ENCODE assay signal across 8 cellular contexts in genomic region chr17:1997587-1998425, GRCh38. TPM values are rescaled to one million over a fixed set of nuclear protein-coding genes. Genes with fewer than 3 reads are reported as not detected.
DNase-seq lines count a peak whose midpoint lies in the region; ATAC-seq and TF ChIP-seq lines count a peak whose summit lies in the region.

No MANE protein-coding gene starts in this region.

- intact Hi-C loops in mucosa of descending colon (cut with DNase I, micrococcal nuclease) = no loop called here

- WGBS in ectodermal cell, 2 experiments = 3 to 4% methylated on average over 65 of the region's 65 CpGs

- no peak for DNase-seq in stimulated activated naive CD8-positive, alpha-beta T cell treated with anti-CD3 and anti-CD28 coated beads, Interleukin-15, amount 100 ng/mL, for 72 hours
- DNase-seq in stimulated activated naive CD8-positive, alpha-beta T cell treated with anti-CD3 and anti-CD28 coated beads, Interleukin-15, Interleukin-2, amounts not matched to agents 100 U/mL and 50 U/mL, for 24 hours = no peak
- peak; percentile 74 to 89 (median 86) for DNase-seq in mucosa of descending colon
- DNase-seq in NCI-H2081 (lab: John Stamatoyannopoulos, UW) = no peak
- no peak for DNase-seq in SKM-1 (lab: John Stamatoyannopoulos, UW; ENCODE audit: unreplicated experiment)

- H3K4me1 ChIP-seq in ectodermal cell (ENCODE audit: control insufficient read depth, insufficient read depth, low read length) (peaks cover 37% of the 10 kb centered on the region), mucosa of descending colon (ENCODE audit: low read depth) (peaks cover 23% of the 10 kb centered on the region)

- no peak overlapping the region for H3K27ac ChIP-seq in ectodermal cell (ENCODE audit: insufficient read depth, low read depth, low read length, poor library complexity, severe bottlenecking)

- ATAC-seq in stimulated activated naive CD8-positive, alpha-beta T cell treated with anti-CD3 and anti-CD28 coated beads, Interleukin-15, amount 100 ng/mL, for 72 hours = peak; percentile 54
- no peak for ATAC-seq in stimulated activated naive CD8-positive, alpha-beta T cell treated with anti-CD3 and anti-CD28 coated beads, Interleukin-15, Interleukin-2, amounts not matched to agents 100 U/mL and 50 U/mL, for 24 hours
- ATAC-seq in mucosa of descending colon (peak; percentile 83), HG03108 (IDR thresholded peaks at IDR 0.05; ENCODE audit: unreplicated experiment) (no peak), GM21529 (IDR thresholded peaks at IDR 0.05; ENCODE audit: unreplicated experiment) (no peak)

- no peak overlapping the region for H3K27ac Mint-ChIP-seq in stimulated activated naive CD8-positive, alpha-beta T cell treated with anti-CD3 and anti-CD28 coated beads, Interleukin-15, amount 100 ng/mL, for 72 hours

- H3K9me3 Mint-ChIP-seq in stimulated activated naive CD8-positive, alpha-beta T cell treated with anti-CD3 and anti-CD28 coated beads, Interleukin-15, amount 100 ng/mL, for 72 hours = no peaks in the 10 kb centered on the region

- peaks cover 44% of the 10 kb centered on the region for H3K27me3 Mint-ChIP-seq in stimulated activated naive CD8-positive, alpha-beta T cell treated with anti-CD3 and anti-CD28 coated beads, Interleukin-15, amount 100 ng/mL, for 72 hours

- H3K4me1 Mint-ChIP-seq in stimulated activated naive CD8-positive, alpha-beta T cell treated with anti-CD3 and anti-CD28 coated beads, Interleukin-15, amount 100 ng/mL, for 72 hours = peaks cover 10% of the 10 kb centered on the region

- H3K36me3 ChIP-seq in ectodermal cell (ENCODE audit: control insufficient read depth, insufficient read depth, low read length) (no peaks in the 10 kb centered on the region), mucosa of descending colon (ENCODE audit: low read depth) (no peaks in the 10 kb centered on the region)

- peaks cover 10% of the 10 kb centered on the region for H3K27me3 ChIP-seq in ectodermal cell (ENCODE audit: control insufficient read depth, insufficient read depth, low read length, poor library complexity, severe bottlenecking)

- H3K4me3 Mint-ChIP-seq in stimulated activated naive CD8-positive, alpha-beta T cell treated with anti-CD3 and anti-CD28 coated beads, Interleukin-15, amount 100 ng/mL, for 72 hours = no peak overlapping the region

- TF ChIP-seq CTCF in mucosa of descending colon (IDR thresholded peaks at IDR 0.05) = no peak

- H3K4me3 ChIP-seq in ectodermal cell (ENCODE audit: insufficient read depth, low read depth, low read length) = peak overlapping the region; percentile 30
- no peak overlapping the region for H3K4me3 ChIP-seq in mucosa of descending colon

- H3K9me3 ChIP-seq in ectodermal cell (ENCODE audit: control insufficient read depth, low read length) (no peaks in the 10 kb centered on the region), mucosa of descending colon (no peaks in the 10 kb centered on the region)

RNA-seq across cellular contexts. Expression of gene RTN4RL1, which starts 27.3 kb away (rescaled TPM):
- 10.9 TPM for polyA plus RNA-seq in ectodermal cell (2013, experiment 1 of 4)
- 12.4 TPM for polyA plus RNA-seq in ectodermal cell (2013, experiment 2 of 4)
- 6.5 TPM for polyA plus RNA-seq in ectodermal cell (2013, experiment 3 of 4)
- 7.7 TPM for polyA plus RNA-seq in ectodermal cell (2013, experiment 4 of 4)
- total RNA-seq in mucosa of descending colon = under 1 TPM; 0.14 to 0.47 (median 0.43) TPM

RNA-seq across cellular contexts. Expression of gene DPH1, which starts 32.1 kb away (rescaled TPM):
- polyA plus RNA-seq in ectodermal cell (2013, experiment 1 of 4) = 36.8 TPM
- 37.0 TPM for polyA plus RNA-seq in ectodermal cell (2013, experiment 2 of 4)
- 31.4 TPM for polyA plus RNA-seq in ectodermal cell (2013, experiment 3 of 4)
- 40.0 TPM for polyA plus RNA-seq in ectodermal cell (2013, experiment 4 of 4)
- 10 to 100 TPM; 33.1 to 43.7 (median 42.2) TPM for total RNA-seq in mucosa of descending colon

RNA-seq across cellular contexts. Expression of gene OVCA2, which starts 44.0 kb away (rescaled TPM):
- 24.3 TPM for polyA plus RNA-seq in ectodermal cell (2013, experiment 1 of 4)
- polyA plus RNA-seq in ectodermal cell (2013, experiment 2 of 4) = 21.0 TPM
- 23.4 TPM for polyA plus RNA-seq in ectodermal cell (2013, experiment 3 of 4)
- 29.3 TPM for polyA plus RNA-seq in ectodermal cell (2013, experiment 4 of 4)
- total RNA-seq in mucosa of descending colon = 10 to 100 TPM; 25.3 to 35.5 (median 33.0) TPM

RNA-seq across cellular contexts. Expression of gene HIC1, which starts 57.1 kb away (rescaled TPM):
- 0.56 TPM for polyA plus RNA-seq in ectodermal cell (2013, experiment 1 of 4)
- polyA plus RNA-seq in ectodermal cell (2013, experiment 2 of 4) = not detected
- polyA plus RNA-seq in ectodermal cell (2013, experiment 3 of 4) = 0.21 TPM
- 0.20 TPM for polyA plus RNA-seq in ectodermal cell (2013, experiment 4 of 4)
- 10 to 100 TPM in 2 of 3 donors, 1 to 10 TPM in 1; 6.0 to 28.9 (median 13.5) TPM for total RNA-seq in mucosa of descending colon

Comparison
In these comparisons a context has a peak if more than half of its experiments do, and no peak if none do; other contexts are left out.
1. ATAC-seq: peak in stimulated activated naive CD8-positive, alpha-beta T cell treated with anti-CD3 and anti-CD28 coated beads, Interleukin-15, amount 100 ng/mL, for 72 hours (single experiment) and mucosa of descending colon (single experiment); none in stimulated activated naive CD8-positive, alpha-beta T cell treated with anti-CD3 and anti-CD28 coated beads, Interleukin-15, Interleukin-2, amounts not matched to agents 100 U/mL and 50 U/mL, for 24 hours (single experiment), HG03108 (single experiment) and GM21529 (single experiment).
2. DNase-seq: peak in mucosa of descending colon (3 of 3); none in stimulated activated naive CD8-positive, alpha-beta T cell treated with anti-CD3 and anti-CD28 coated beads, Interleukin-15, amount 100 ng/mL, for 72 hours (0 of 2), stimulated activated naive CD8-positive, alpha-beta T cell treated with anti-CD3 and anti-CD28 coated beads, Interleukin-15, Interleukin-2, amounts not matched to agents 100 U/mL and 50 U/mL, for 24 hours (single experiment), NCI-H2081 (0 of 2) and SKM-1 (single experiment).